In the genomic region with DNA sequence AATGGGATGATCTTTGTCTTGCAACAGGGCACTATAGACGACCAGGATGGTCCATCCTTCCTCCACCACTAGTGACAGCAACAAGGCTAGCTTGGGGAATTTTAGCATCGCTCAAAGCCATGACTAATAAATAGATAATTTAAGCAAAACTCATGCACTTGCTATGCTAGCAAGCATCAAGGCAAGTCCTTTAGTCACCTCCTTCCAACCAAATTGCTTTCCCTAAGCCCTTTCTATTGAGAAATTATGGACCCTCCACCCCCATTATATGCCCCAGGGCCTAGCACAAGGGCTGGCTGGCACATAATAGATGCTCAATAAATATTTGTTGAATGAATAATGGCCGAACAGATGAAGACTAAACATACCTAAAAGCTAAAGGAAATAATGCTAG, we compare ENCODE assay signal across 13 cellular contexts. TPM values are rescaled to one million over a fixed set of nuclear protein-coding genes. Genes with fewer than 3 reads are reported as not detected.
DNase-seq lines count a peak whose midpoint lies in the region; ATAC-seq and TF ChIP-seq lines count a peak whose summit lies in the region.
"Had no signal": no experiment of that assay in that cellular context is flagged by ENCODE, and none has a peak within 500 bp of the region (broad histone marks: within the 10 kb centered on the region; RNA-seq: fewer than 3 reads in every experiment).

No MANE protein-coding gene starts in this region.

- no peak for TF ChIP-seq CTCF in PC-9 (conservative IDR thresholded peaks at IDR 0.05)
- no peak for TF ChIP-seq CTCF in epithelial cell of esophagus (IDR thresholded peaks at IDR 0.05; ENCODE audit: insufficient read depth, low read depth, low read length, missing control alignments)
- no peak for TF ChIP-seq CTCF in osteoblast (IDR thresholded peaks at IDR 0.05; ENCODE audit: extremely low read depth, low read depth, low read length)
- TF ChIP-seq CTCF in A673 (conservative IDR thresholded peaks at IDR 0.05; ENCODE audit: low read depth, low read length) = no peak

- DNase-seq in GM03348 (ENCODE audit: low spot score) (peak; percentile 21), PC-9 (peak in 1 of 2 experiments; percentile 87), epithelial cell of esophagus (ENCODE audit: low read depth) (peak; percentile 85), osteoblast (ENCODE audit: insufficient read length, low spot score, missing footprints) (no peak), A673 (ENCODE audit: low spot score) (no peak)
- DNase-seq: activated CD4-positive, alpha-beta memory T cell treated with anti-CD3 and anti-CD28 coated beads, Interleukin-2, amount 10 ng/mL, durations not matched to agents 7 days and 5 days; NCI-H146; occipital lobe; spleen had no signal

- POLR2A ChIA-PET in PC-9 (lab: Charles Lee; ENCODE audit: unreplicated experiment) (interaction anchor here (0.6 kb wide), 1 partner anchor 1821 kb away, joined by 3 read pairs; no protein-coding TSS in a partner anchor), A673 (lab: Charles Lee; ENCODE audit: low non-redundant PET) (no interaction called here)

- CTCF ChIA-PET in PC-9 (lab: Charles Lee) = no interaction called here
- CTCF ChIA-PET in A673 (lab: Charles Lee) = no interaction called here

- no peak overlapping the region for H3K4me3 ChIP-seq in PC-9
- no peak overlapping the region for H3K4me3 ChIP-seq in epithelial cell of esophagus (ENCODE audit: low read length)
- H3K4me3 ChIP-seq in osteoblast (ENCODE audit: insufficient read depth, low read length) = no peak overlapping the region
- no peak overlapping the region for H3K4me3 ChIP-seq in A673 (ENCODE audit: low read depth, low read length, poor library complexity, severe bottlenecking)
- H3K4me3 ChIP-seq: K562, spleen had no signal

- intact Hi-C loops in PC-9 (cut with micrococcal nuclease; ENCODE audit: unreplicated experiment) (no loop called here), A673 (cut with micrococcal nuclease; ENCODE audit: unreplicated experiment) (no loop called here)

- H3K36me3 ChIP-seq in PC-9 (ENCODE audit: low read depth) (no peaks in the 10 kb centered on the region), osteoblast (ENCODE audit: insufficient read depth, low read length) (no peaks in the 10 kb centered on the region), A673 (ENCODE audit: insufficient read depth, low read length, poor library complexity, severe bottlenecking) (no peaks in the 10 kb centered on the region)
- H3K36me3 ChIP-seq: spleen had no signal

- H3K79me2 ChIP-seq in PC-9 (ENCODE audit: low read depth) (no peaks in the 10 kb centered on the region), osteoblast (ENCODE audit: insufficient read depth, low read length) (no peaks in the 10 kb centered on the region)

- H3K4me1 ChIP-seq in PC-9 (replicated peaks; ENCODE audit: insufficient read depth) (peaks cover 36% of the 10 kb centered on the region), osteoblast (ENCODE audit: insufficient read depth, low read length) (peaks cover 22% of the 10 kb centered on the region), A673 (ENCODE audit: insufficient read depth, low read length, poor library complexity, severe bottlenecking) (no peaks in the 10 kb centered on the region)
- H3K4me1 ChIP-seq: spleen had no signal

- ATAC-seq in GM18498 (IDR thresholded peaks at IDR 0.05; ENCODE audit: unreplicated experiment) (no peak), HG03442 (IDR thresholded peaks at IDR 0.05; ENCODE audit: unreplicated experiment) (no peak), HG02870 (IDR thresholded peaks at IDR 0.05; ENCODE audit: unreplicated experiment) (no peak)
- ATAC-seq: K562 had no signal

- H3F3A ChIP-seq in PC-9 (ENCODE audit: insufficient read depth, low read depth) = peaks cover 29% of the 10 kb centered on the region; the same call in 1 of the 2 replicates

- BruUV-seq in PC-9 (replicated peaks; lab: Mats Ljungman, UMichigan) (no TSS peak), A673 (replicated peaks; lab: Mats Ljungman, UMichigan) (no TSS peak)

- H3K9me3 ChIP-seq in PC-9 (ENCODE audit: insufficient read depth, low read depth) (no peaks in the 10 kb centered on the region), osteoblast (ENCODE audit: low read depth, low read length) (no peaks in the 10 kb centered on the region), A673 (ENCODE audit: low read depth, low read length, poor library complexity, severe bottlenecking) (no peaks in the 10 kb centered on the region)
- H3K9me3 ChIP-seq: spleen had no signal

- H3K9me2 ChIP-seq in PC-9 (ENCODE audit: insufficient read depth) = no peaks in the 10 kb centered on the region

- H3K4me2 ChIP-seq in PC-9 = peak overlapping the region; percentile 61
- peak overlapping the region; percentile 32 for H3K4me2 ChIP-seq in osteoblast (ENCODE audit: insufficient read depth, low read length)

- H2AFZ ChIP-seq in PC-9 = no peak overlapping the region
- no peak overlapping the region for H2AFZ ChIP-seq in osteoblast (ENCODE audit: low read length)

- H3K27ac ChIP-seq in PC-9 (peak overlapping the region; percentile 83), osteoblast (ENCODE audit: low read depth, low read length) (peak overlapping the region; percentile 12), A673 (ENCODE audit: low read depth, low read length, poor library complexity, severe bottlenecking) (no peak overlapping the region)
- H3K27ac ChIP-seq: spleen had no signal

- no peaks in the 10 kb centered on the region for H3K27me3 ChIP-seq in PC-9 (ENCODE audit: insufficient read depth, low read depth)
- no peaks in the 10 kb centered on the region for H3K27me3 ChIP-seq in osteoblast (ENCODE audit: insufficient read depth, low read length)
- H3K27me3 ChIP-seq in A673 (replicated peaks; ENCODE audit: insufficient read depth, low read depth, low read length, poor library complexity) = no peaks in the 10 kb centered on the region
- H3K27me3 ChIP-seq: spleen had no signal

- no peaks in the 10 kb centered on the region for H4K20me1 ChIP-seq in PC-9 (ENCODE audit: insufficient read depth)
- no peaks in the 10 kb centered on the region for H4K20me1 ChIP-seq in osteoblast (ENCODE audit: insufficient read depth, low read length)

RNA-seq across cellular contexts. Expression of a gene that starts 28.6 kb away (rescaled TPM):
- not detected in 2 replicates for total RNA-seq in PC-9 (2021)
- total RNA-seq in osteoblast = 11.6 and 15.6 TPM in 2 replicates
- total RNA-seq in A673 (2021) = 17.8 and 24.7 TPM in 2 replicates

Comparison
In these comparisons a context has a peak if more than half of its experiments do, and no peak if none do; other contexts are left out.
1. DNase-seq: peak in GM03348 (single experiment) and epithelial cell of esophagus (single experiment); none in osteoblast (single experiment) and A673 (single experiment).
2. RNA of a gene that starts 28.6 kb away (total RNA-seq): 17.8 to 24.7 TPM in A673 and 11.6 to 15.6 TPM in osteoblast; not detected in PC-9; every median in the first group is over 10 times any median in the second.